Comparison of ENCODE assay signal across 20 cellular contexts in the genomic region with DNA sequence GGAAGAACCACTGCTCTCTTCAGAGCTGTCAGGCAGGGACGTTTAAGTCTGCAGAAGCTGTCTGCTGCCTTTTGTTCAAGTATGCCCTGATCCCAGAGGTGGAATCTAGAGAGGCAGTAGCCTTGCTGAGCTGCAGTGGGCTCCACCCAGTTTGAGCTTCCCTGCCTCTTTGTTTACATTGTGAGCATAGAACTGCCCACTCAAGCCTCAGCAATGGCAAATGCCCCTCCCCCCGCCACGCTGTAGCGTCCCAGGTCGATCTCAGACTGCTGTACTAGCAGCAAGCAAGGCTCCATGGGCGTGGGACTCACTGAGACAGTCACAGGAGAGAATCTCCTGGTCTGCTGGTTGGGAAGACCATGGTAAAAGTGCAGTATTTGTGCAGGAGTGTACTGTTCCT. TPM values are rescaled to one million over a fixed set of nuclear protein-coding genes. Genes with fewer than 3 reads are reported as not detected.
DNase-seq lines count a peak whose midpoint lies in the region; ATAC-seq, FAIRE-seq and TF ChIP-seq lines count a peak whose summit lies in the region.
"Had no signal": no experiment of that assay in that cellular context is flagged by ENCODE, and none has a peak within 500 bp of the region (broad histone marks: within the 10 kb centered on the region; RNA-seq: fewer than 3 reads in every experiment).

No MANE protein-coding gene starts in this region.

- H3K4me1 Mint-ChIP-seq in H9 (peaks cover 8 to 10% of the 10 kb centered on the region in 2 experiments), neural progenitor cell (no peaks in the 10 kb centered on the region)

- H2BK15ac ChIP-seq in H9 (ENCODE audit: low read depth, low read length): no peak overlapping the region
- no peak overlapping the region for H2BK15ac ChIP-seq in H1 (ENCODE audit: low read length)

- no peak for TF ChIP-seq RAD21 in H1 (IDR thresholded peaks at IDR 0.05 in 1 of 2, conservative IDR thresholded peaks at IDR 0.05 in 1 of 2; ENCODE audit: low read depth in 2 of 2, low read length in 2 of 2)

- H4K8ac ChIP-seq in H9 (replicated peaks; ENCODE audit: insufficient read length, low read depth, low read length) (no peak overlapping the region), H1 (ENCODE audit: extremely low read depth, insufficient read depth, low read length) (peak overlapping the region; percentile 79; the same call in 1 of the 2 replicates)

- H3K23me2 ChIP-seq in H9 (ENCODE audit: insufficient read length, low read depth, low read length, poor library complexity, severe bottlenecking) (no peaks in the 10 kb centered on the region), H1 (ENCODE audit: low read depth, low read length) (no peaks in the 10 kb centered on the region)

- H3K79me2 ChIP-seq in H9 (ENCODE audit: insufficient read depth, low read length): no peaks in the 10 kb centered on the region
- no peaks in the 10 kb centered on the region for H3K79me2 ChIP-seq in H1 (ENCODE audit: control insufficient read depth in 1 of 2, insufficient read depth in 2 of 2, low read length in 2 of 2)
- H3K79me2 ChIP-seq in neural progenitor cell (ENCODE audit: low read depth): no peaks in the 10 kb centered on the region

- CTCF ChIA-PET in H1 (lab: Charles Lee; ENCODE audit: partially characterized antibody): interaction anchor here (1.0 kb wide), 1 partner anchor 93 kb away, joined by 3 read pairs; no protein-coding TSS in a partner anchor

- no peaks in the 10 kb centered on the region; a peak in 1 of 7 replicates for H3K36me3 Mint-ChIP-seq in H9 (ENCODE audit: insufficient read depth in 1 of 3, low read depth in 3 of 3)
- H3K36me3 Mint-ChIP-seq in neural progenitor cell: no peaks in the 10 kb centered on the region

- H4K20me1 ChIP-seq in H9 (ENCODE audit: control insufficient read depth, insufficient read depth, insufficient read length) (no peaks in the 10 kb centered on the region), H1 (replicated peaks in 1 of 2; ENCODE audit: control insufficient read depth in 1 of 2, insufficient read depth in 2 of 2, low read length in 2 of 2) (no peaks in the 10 kb centered on the region), neural progenitor cell (ENCODE audit: low read depth) (no peaks in the 10 kb centered on the region)

- H3K14ac ChIP-seq in H9 (ENCODE audit: insufficient read depth, low read length) (no peak overlapping the region), H1 (ENCODE audit: insufficient read length) (peak overlapping the region; percentile 61)

- H3F3A ChIP-seq in neural progenitor cell (ENCODE audit: low read depth): no peaks in the 10 kb centered on the region

- H2AFZ ChIP-seq in H9 (ENCODE audit: low read length): no peak overlapping the region
- H2AFZ ChIP-seq in H1 (ENCODE audit: low read length): peak overlapping the region; percentile 70
- peak overlapping the region; percentile 26 for H2AFZ ChIP-seq in neural progenitor cell (replicated peaks)
- H2AFZ ChIP-seq: GM23248 had no signal

- H3K4me3 ChIP-seq in H1 (ENCODE audit: extremely low read depth in 1 of 4, insufficient read depth in 2 of 4, low read depth in 3 of 4, low read length in 4 of 4) (no peak overlapping the region), neural progenitor cell (no peak overlapping the region)
- H3K4me3 ChIP-seq: GM12878, GM23248 had no signal

- H4K91ac ChIP-seq in H9 (ENCODE audit: insufficient read length, low read depth, low read length) (no peak overlapping the region), H1 (replicated peaks; ENCODE audit: insufficient read length, low read length) (no peak overlapping the region)

- H3K56ac ChIP-seq in H9 (ENCODE audit: insufficient read length, low read depth, low read length) (no peak overlapping the region), H1 (replicated peaks; ENCODE audit: insufficient read length, low read depth, low read length) (no peak overlapping the region)

- H3K9me3 ChIP-seq in H9 (ENCODE audit: control insufficient read depth, low read depth, low read length): no peaks in the 10 kb centered on the region
- H3K9me3 ChIP-seq in H1 (ENCODE audit: insufficient read depth in 2 of 2, low read depth in 1 of 2, low read length in 1 of 2): no peaks in the 10 kb centered on the region
- H3K9me3 ChIP-seq in neural progenitor cell (ENCODE audit: low read depth): no peaks in the 10 kb centered on the region

- H2BK12ac ChIP-seq in H9 (ENCODE audit: insufficient read length, low read depth, low read length): no peak overlapping the region
- peak overlapping the region; percentile 85; the same call in 1 of the 2 replicates for H2BK12ac ChIP-seq in H1 (ENCODE audit: low read depth, low read length)

- H3K27me3 Mint-ChIP-seq in H9 (ENCODE audit: low read depth): 0 out of 2 replicates have a peak, but pooled peaks cover 1% of the 10 kb centered on the region
- H3K27me3 Mint-ChIP-seq in neural progenitor cell (ENCODE audit: insufficient read depth, low read depth): no peaks in the 10 kb centered on the region

- H3K18ac ChIP-seq in H9 (ENCODE audit: insufficient read length, low read depth, low read length) (no peak overlapping the region), H1 (ENCODE audit: extremely low read depth, low read length) (no peak overlapping the region)

- H3K4ac ChIP-seq in H9 (ENCODE audit: low read depth, low read length) (no peak overlapping the region), H1 (replicated peaks; ENCODE audit: insufficient read length, low read depth, low read length) (no peak overlapping the region)

- WGBS in H9 (ENCODE audit: extremely low coverage, insufficient read length, low lambda C conversion rate): no CpG with 5 or more reads among the region's 6 CpGs
- WGBS in H1 (ENCODE audit: extremely low coverage in 1 of 2, insufficient coverage in 1 of 2, insufficient read length in 1 of 2, insufficient replicate concordance in 2 of 2, low coverage in 1 of 2, low lambda C conversion rate in 2 of 2, missing lambda C conversion rate in 1 of 2), 2 experiments: 81% methylated on average over 6 of the region's 6 CpGs; no CpG with 5 or more reads in 1 of the 2 experiments

- ATAC-seq in GM21360 (IDR thresholded peaks at IDR 0.05; ENCODE audit: unreplicated experiment): no peak
- ATAC-seq: GM12878 had no signal

- TF ChIP-seq EP300 in H1 (IDR thresholded peaks at IDR 0.05; ENCODE audit: borderline replicate concordance in 1 of 2, low read depth in 2 of 2, low read length in 2 of 2): no peak

- no peak overlapping the region for H3T11ph ChIP-seq in H9 (ENCODE audit: low read length)

- H3K27ac Mint-ChIP-seq in H9: no peak overlapping the region
- H3K27ac Mint-ChIP-seq in neural progenitor cell: no peak overlapping the region

- DNase-seq in ELF-1 (ENCODE audit: low read depth, low spot score): peak; percentile 10
- DNase-seq in H9: peak; percentile 64
- no peak for DNase-seq in H1 (ENCODE audit: low read depth in 1 of 2, low spot score in 2 of 2)
- DNase-seq in neural progenitor cell (ENCODE audit: low spot score): peak; percentile 37
- no peak for DNase-seq in NOMO-1 (lab: John Stamatoyannopoulos, UW; ENCODE audit: unreplicated experiment in 2 of 2)
- DNase-seq in effector CD4-positive, alpha-beta T cell: no peak
- DNase-seq: AML-193, GM23248, NCI-H1436, NCI-H2081, NCI-H2227 treated with DMSO at 0.1 percent for 48 hours, OCI-M1, SIG-M5 had no signal

- H3K4me3 Mint-ChIP-seq in H9 (no peak overlapping the region; a peak in 1 of 5 replicates), neural progenitor cell (no peak overlapping the region)

- no peak overlapping the region for H3K9ac ChIP-seq in H9 (ENCODE audit: extremely low read depth, insufficient read length, low read length)
- H3K9ac ChIP-seq in H1 (replicated peaks in 1 of 4; ENCODE audit: extremely low read depth in 1 of 4, low read depth in 3 of 4, low read length in 3 of 4): no peak overlapping the region
- no peak overlapping the region for H3K9ac ChIP-seq in neural progenitor cell
- H3K9ac ChIP-seq: GM23248, KMS-11 had no signal

- no peak for TF ChIP-seq POLR2A in H1 (IDR thresholded peaks at IDR 0.05; ENCODE audit: control extremely low read depth in 1 of 2, low read depth in 2 of 2, low read length in 2 of 2)

- H2BK5ac ChIP-seq in H9 (ENCODE audit: insufficient read length, low read length) (no peak overlapping the region), H1 (ENCODE audit: low read depth, low read length) (no peak overlapping the region)

- TF ChIP-seq CTCF in H9 (conservative IDR thresholded peaks at IDR 0.05) (no peak), H1 (IDR thresholded peaks at IDR 0.05; ENCODE audit: control extremely low read depth in 1 of 3, insufficient read depth in 1 of 3, low read depth in 1 of 3, low read length in 3 of 3) (no peak), neural progenitor cell (IDR thresholded peaks at IDR 0.05) (no peak)

- H3K79me1 ChIP-seq in H9 (ENCODE audit: insufficient read depth, low read depth, low read length, poor library complexity, severe bottlenecking) (no peaks in the 10 kb centered on the region), H1 (ENCODE audit: low read depth, low read length) (no peaks in the 10 kb centered on the region)

- H3K27me3 ChIP-seq in H9 (ENCODE audit: insufficient read depth, low read length): no peaks in the 10 kb centered on the region
- no peaks in the 10 kb centered on the region for H3K27me3 ChIP-seq in H1 (replicated peaks in 1 of 4; ENCODE audit: control insufficient read depth in 3 of 4, extremely low read depth in 1 of 4, insufficient read depth in 3 of 4, low read length in 3 of 4)
- no peaks in the 10 kb centered on the region for H3K27me3 ChIP-seq in neural progenitor cell

- H2BK120ac ChIP-seq in H9 (ENCODE audit: low read depth, low read length, poor library complexity, severe bottlenecking) (no peak overlapping the region), H1 (replicated peaks; ENCODE audit: low read depth, low read length) (no peak overlapping the region)

- H3K4me1 ChIP-seq in H9 (ENCODE audit: insufficient read depth, low read length) (no peaks in the 10 kb centered on the region), H1 (replicated peaks in 1 of 4; ENCODE audit: control insufficient read depth in 3 of 4, insufficient read depth in 4 of 4, low read length in 3 of 4) (peaks cover 0 to 4% (median 0%) of the 10 kb centered on the region in 4 experiments; a peak in 2 of 7 replicates), neural progenitor cell (peaks cover 14% of the 10 kb centered on the region)

- H3K4me2 ChIP-seq in H9 (ENCODE audit: insufficient read depth, insufficient read length, low read length): no peak overlapping the region
- peak overlapping the region; percentile 14 to 45; a peak in 3 of 4 replicates for H3K4me2 ChIP-seq in H1 (ENCODE audit: insufficient read depth in 1 of 2, low read depth in 2 of 2, low read length in 2 of 2)
- H3K4me2 ChIP-seq in neural progenitor cell: no peak overlapping the region
- H3K4me2 ChIP-seq: KMS-11 had no signal

- no peaks in the 10 kb centered on the region; a peak in 1 of 5 replicates for H3K9me3 Mint-ChIP-seq in H9
- H3K9me3 Mint-ChIP-seq in neural progenitor cell: no peaks in the 10 kb centered on the region

- H3K36me3 ChIP-seq in H1 (ENCODE audit: control insufficient read depth in 2 of 4, insufficient read depth in 4 of 4, low read length in 3 of 4): no peaks in the 10 kb centered on the region
- no peaks in the 10 kb centered on the region for H3K36me3 ChIP-seq in neural progenitor cell

- H4K5ac ChIP-seq in H9 (ENCODE audit: insufficient read length, low read depth, low read length): no peak overlapping the region
- no peak overlapping the region for H4K5ac ChIP-seq in H1 (ENCODE audit: insufficient read length, low read depth, low read length)

- H2AK5ac ChIP-seq in H9 (ENCODE audit: insufficient read length, low read length): no peak overlapping the region
- H2AK5ac ChIP-seq in H1 (ENCODE audit: low read depth, low read length): no peak overlapping the region

- H3K23ac ChIP-seq in H9 (ENCODE audit: insufficient read length, low read depth, low read length): no peak overlapping the region
- no peak overlapping the region for H3K23ac ChIP-seq in H1 (ENCODE audit: insufficient read length)

- H2BK20ac ChIP-seq in H9 (ENCODE audit: low read depth, low read length, poor library complexity, severe bottlenecking): no peak overlapping the region
- H2BK20ac ChIP-seq in H1 (ENCODE audit: low read length): no peak overlapping the region

- POLR2A ChIA-PET in H1 (lab: Charles Lee; ENCODE audit: partially characterized antibody): no interaction called here

- H3K27ac ChIP-seq in H9 (ENCODE audit: insufficient read length, low read depth, low read length): no peak overlapping the region
- H3K27ac ChIP-seq in H1 (ENCODE audit: low read depth, low read length): no peak overlapping the region
- H3K27ac ChIP-seq in neural progenitor cell: no peak overlapping the region
- H3K27ac ChIP-seq: GM23248, KMS-11 had no signal

- FAIRE-seq in H1 (lab: Jason Lieb, UNC): no peak
- FAIRE-seq: G401.6, GM12878, GM18507 had no signal

RNA-seq across cellular contexts. Expression of a gene that starts 34.8 kb away (rescaled TPM):
- total RNA-seq in H9 (2021): not detected in 2 replicates
- not detected in 2 replicates for total RNA-seq in H1 (2021; fragmentation: NEBNext Ultra II Directional; extraction: Animal tissue kit (Norgen Biotek cat#: 25700))
- not detected in 2 replicates for polyA plus RNA-seq in H1 (2011; rRNA removed)
- polyA plus RNA-seq in H1 (2011; cell fraction: cytosol; rRNA removed): not detected
- not detected for polyA plus RNA-seq in H1 (2011; cell fraction: nucleus; rRNA removed)
- not detected in 4 replicates for polyA plus RNA-seq in H1 (2012, experiment 1 of 2)
- polyA plus RNA-seq in H1 (2012, experiment 2 of 2): not detected
- not detected for polyA plus RNA-seq in H1 (2013, experiment 1 of 2)
- not detected for polyA plus RNA-seq in H1 (2013, experiment 2 of 2)
- not detected in 2 replicates for polyA minus RNA-seq in H1 (2011; rRNA and poly(A)+ RNA removed)
- polyA minus RNA-seq in H1 (2011; cell fraction: cytosol; rRNA and poly(A)+ RNA removed): not detected
- polyA minus RNA-seq in H1 (2011; cell fraction: nucleus; rRNA and poly(A)+ RNA removed): not detected
- not detected in 2 replicates for total RNA-seq in neural progenitor cell (ENCODE audit: low replicate concordance)
- total RNA-seq: GM12878, GM23248, RPMI7951 had no signal
- polyA plus RNA-seq: GM12878, GM23248 had no signal

RNA-seq across cellular contexts. Expression of a gene that starts 39.5 kb away (rescaled TPM):
- total RNA-seq in H9 (2021): not detected in 2 replicates
- total RNA-seq in H1 (2021; fragmentation: NEBNext Ultra II Directional; extraction: Animal tissue kit (Norgen Biotek cat#: 25700)): not detected in 2 replicates
- not detected in 2 replicates for polyA plus RNA-seq in H1 (2011; rRNA removed)
- polyA plus RNA-seq in H1 (2011; cell fraction: cytosol; rRNA removed): not detected
- not detected for polyA plus RNA-seq in H1 (2011; cell fraction: nucleus; rRNA removed)
- polyA plus RNA-seq in H1 (2012, experiment 1 of 2): not detected in 4 replicates
- not detected for polyA plus RNA-seq in H1 (2012, experiment 2 of 2)
- not detected for polyA plus RNA-seq in H1 (2013, experiment 1 of 2)
- not detected for polyA plus RNA-seq in H1 (2013, experiment 2 of 2)
- not detected in 2 replicates for polyA minus RNA-seq in H1 (2011; rRNA and poly(A)+ RNA removed)
- not detected for polyA minus RNA-seq in H1 (2011; cell fraction: cytosol; rRNA and poly(A)+ RNA removed)
- polyA minus RNA-seq in H1 (2011; cell fraction: nucleus; rRNA and poly(A)+ RNA removed): not detected
- total RNA-seq in neural progenitor cell (ENCODE audit: low replicate concordance): not detected in 2 replicates
- total RNA-seq: GM12878, GM23248, M059J, RPMI7951 had no signal
- polyA plus RNA-seq: GM23248 had no signal

RNA-seq across cellular contexts. Expression of a gene that starts 54.3 kb away (rescaled TPM):
- not detected in 2 replicates for total RNA-seq in H9 (2021)
- not detected in 2 replicates for total RNA-seq in H1 (2021; fragmentation: NEBNext Ultra II Directional; extraction: Animal tissue kit (Norgen Biotek cat#: 25700))
- not detected in 2 replicates for polyA plus RNA-seq in H1 (2011; rRNA removed)
- not detected for polyA plus RNA-seq in H1 (2011; cell fraction: cytosol; rRNA removed)
- polyA plus RNA-seq in H1 (2011; cell fraction: nucleus; rRNA removed): not detected
- polyA plus RNA-seq in H1 (2012, experiment 1 of 2): not detected in 4 replicates
- polyA plus RNA-seq in H1 (2012, experiment 2 of 2): not detected
- polyA plus RNA-seq in H1 (2013, experiment 1 of 2): not detected
- polyA plus RNA-seq in H1 (2013, experiment 2 of 2): not detected
- polyA minus RNA-seq in H1 (2011; rRNA and poly(A)+ RNA removed): not detected in 2 replicates
- polyA minus RNA-seq in H1 (2011; cell fraction: cytosol; rRNA and poly(A)+ RNA removed): not detected
- not detected for polyA minus RNA-seq in H1 (2011; cell fraction: nucleus; rRNA and poly(A)+ RNA removed)
- not detected in 2 replicates for total RNA-seq in neural progenitor cell (ENCODE audit: low replicate concordance)
- total RNA-seq: GM12878, GM23248, M059J, RPMI7951 had no signal
- polyA plus RNA-seq: GM23248 had no signal

Comparison
In these comparisons a context has a peak if more than half of its experiments do, and no peak if none do; other contexts are left out.
1. DNase-seq: peak in ELF-1 (single experiment), H9 (single experiment) and neural progenitor cell (single experiment); none in H1 (0 of 2), NOMO-1 (0 of 2) and effector CD4-positive, alpha-beta T cell (single experiment).
2. H3K4me2 ChIP-seq: peak in H1 (2 of 2); none in H9 (single experiment) and neural progenitor cell (single experiment).